14 cellular contexts compared by ENCODE assay signal in the genomic region with DNA sequence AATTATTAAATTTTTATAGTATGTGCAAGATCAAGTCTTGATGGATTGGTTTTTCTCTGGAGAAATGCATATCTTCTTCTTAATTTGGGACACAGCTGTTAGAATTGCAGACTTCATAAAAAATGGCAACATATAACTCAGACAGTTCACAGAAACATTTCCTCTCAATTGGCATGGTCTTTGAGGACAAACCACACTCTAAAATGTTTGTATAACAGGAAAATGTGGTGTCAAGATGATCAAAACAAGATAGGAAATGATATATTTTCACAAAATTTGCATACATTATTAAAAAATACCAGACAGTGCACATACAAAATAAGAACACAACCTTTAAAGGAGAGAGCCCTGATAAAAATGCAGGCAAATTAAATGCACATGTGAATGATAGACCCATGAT.
"Had no signal": no experiment of that assay in that cellular context is flagged by ENCODE, and none has a peak within 500 bp of the region (broad histone marks: within the 10 kb centered on the region; RNA-seq: fewer than 3 reads in every experiment).

No MANE protein-coding gene starts in this region.

- H3K27me3 Mint-ChIP-seq: type B pancreatic cell had no signal

- H3K27me3 ChIP-seq: sigmoid colon had no signal

- H3K4me3 Mint-ChIP-seq: activated B cell treated with CpG ODN at 0.5 μM for 24 hours, memory B cell, neural crest cell, type B pancreatic cell had no signal

- H3K9me3 ChIP-seq: left ventricle myocardium inferior, sigmoid colon, SJSA1 had no signal

- H3K4me2 ChIP-seq: hepatocyte had no signal

- DNase-seq: activated B cell treated with CpG ODN at 0.5 μM for 24 hours; caudate nucleus; effector memory CD4-positive, alpha-beta T cell; kidney; left ventricle myocardium inferior; sigmoid colon; stimulated activated CD4-positive, alpha-beta T cell treated with anti-CD3 and anti-CD28 coated beads, Interleukin-2, amount 100 ng/mL, for 48 hours; stimulated activated naive CD4-positive, alpha-beta T cell treated with Interleukin-2 at 50 U/mL for 16 hours had no signal

- H3K27ac ChIP-seq: epithelial cell of prostate, hepatocyte, left ventricle myocardium inferior, sigmoid colon, SJSA1 had no signal

- H2AFZ ChIP-seq: hepatocyte had no signal

- H3K36me3 Mint-ChIP-seq: memory B cell, type B pancreatic cell had no signal

- H3K4me1 ChIP-seq: left ventricle myocardium inferior, SJSA1 had no signal

- H3K79me2 ChIP-seq: hepatocyte had no signal

- H3K36me3 ChIP-seq: left ventricle myocardium inferior, sigmoid colon, SJSA1 had no signal

- H3K4me1 Mint-ChIP-seq: activated B cell treated with CpG ODN at 0.5 μM for 24 hours, memory B cell had no signal

- H3K4me3 ChIP-seq: hepatocyte, left ventricle myocardium inferior, sigmoid colon, SJSA1 had no signal

- H3K9me3 Mint-ChIP-seq: type B pancreatic cell had no signal

- H3K27ac Mint-ChIP-seq: activated B cell treated with CpG ODN at 0.5 μM for 24 hours, memory B cell, type B pancreatic cell had no signal
